In the genomic region with DNA sequence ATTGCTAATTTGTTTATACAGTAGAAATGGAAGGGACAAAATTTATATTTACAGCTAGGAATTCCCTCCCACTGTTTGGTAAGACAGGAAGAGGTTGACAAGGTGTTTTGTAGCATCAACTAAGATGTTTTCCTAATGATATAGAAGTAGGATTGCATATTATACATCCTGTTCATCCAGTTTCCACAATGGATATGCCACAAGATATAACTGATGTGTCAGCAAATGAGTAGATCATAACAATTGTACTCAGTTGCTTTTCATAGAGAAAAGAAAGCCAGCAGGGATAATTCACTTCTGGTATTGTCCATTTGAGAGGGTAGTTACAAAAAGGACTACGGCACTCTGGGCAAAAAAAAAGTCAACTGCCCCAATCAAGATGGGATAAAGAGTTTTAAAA, we compare ENCODE assay signal across 33 cellular contexts.
"Had no signal": no experiment of that assay in that cellular context is flagged by ENCODE, and none has a peak within 500 bp of the region (broad histone marks: within the 10 kb centered on the region; RNA-seq: fewer than 3 reads in every experiment).

No MANE protein-coding gene starts in this region.

- H3K27ac ChIP-seq: adrenal gland, body of pancreas, cardiac muscle cell, colonic mucosa, esophagus squamous epithelium, gastroesophageal sphincter, heart right ventricle, hepatocyte, WERI-Rb-1 had no signal

- H2AFZ ChIP-seq: hepatocyte had no signal

- FAIRE-seq: endometrium had no signal

- H3K27me3 ChIP-seq: adrenal gland, body of pancreas, cardiac muscle cell, colonic mucosa, esophagus squamous epithelium, gastroesophageal sphincter, heart right ventricle, hepatocyte had no signal

- H3K9me3 ChIP-seq: body of pancreas, colonic mucosa, esophagus squamous epithelium, gastroesophageal sphincter, heart right ventricle had no signal

- H3K4me1 ChIP-seq: adrenal gland, body of pancreas, colonic mucosa had no signal

- H3K79me2 ChIP-seq: hepatocyte had no signal

- ATAC-seq: activated CD4-positive, alpha-beta T cell treated with anti-CD3 and anti-CD28 coated beads for 36 hours; activated CD8-positive, alpha-beta memory T cell treated with anti-CD3 and anti-CD28 coated beads, Interleukin-2, amount 10 ng/mL, durations not matched to agents 7 days and 5 days; activated CD8-positive, alpha-beta T cell treated with anti-CD3 and anti-CD28 coated beads, Interleukin-2, amount 10 ng/mL, durations not matched to agents 7 days and 5 days; activated naive CD8-positive, alpha-beta T cell treated with anti-CD3 and anti-CD28 coated beads, Interleukin-2, amount 50 U/mL, for 24 hours; body of pancreas; gastroesophageal sphincter; heart right ventricle; T-helper 17 cell had no signal

- H3K4me2 ChIP-seq: hepatocyte had no signal

- H3K36me3 ChIP-seq: adrenal gland, cardiac muscle cell, colonic mucosa, WERI-Rb-1 had no signal

- DNase-seq: activated B cell treated with CpG ODN at 0.5 μM for 24 hours; activated CD4-positive, alpha-beta memory T cell treated with anti-CD3 and anti-CD28 coated beads for 36 hours; activated CD4-positive, alpha-beta T cell treated with anti-CD3 and anti-CD28 coated beads for 36 hours; activated CD4-positive, alpha-beta T cell treated with anti-CD3 and anti-CD28 coated beads, Interleukin-2, amount 10 ng/mL, durations not matched to agents 24 days and 14 days; activated CD4-positive, CD25-positive, alpha-beta regulatory T cell treated with anti-CD3 and anti-CD28 coated beads, Interleukin-2, amount 50 U/mL, for 72 hours; activated CD8-positive, alpha-beta memory T cell treated with anti-CD3 and anti-CD28 coated beads, Interleukin-2, amount 10 ng/mL, durations not matched to agents 7 days and 5 days; activated CD8-positive, alpha-beta memory T cell treated with anti-CD3 and anti-CD28 coated beads, Interleukin-2, amount 50 U/mL, for 4 hours; activated CD8-positive, alpha-beta T cell treated with anti-CD3 and anti-CD28 coated beads, Interleukin-2, amount 10 ng/mL, durations not matched to agents 7 days and 5 days; activated effector memory CD4-positive, alpha-beta T cell treated with anti-CD3 and anti-CD28 coated beads, Interleukin-2, amount 50 U/mL, for 16 hours; activated naive CD4-positive, alpha-beta T cell treated with anti-CD3 and anti-CD28 coated beads for 36 hours; activated naive CD8-positive, alpha-beta T cell treated with anti-CD3 and anti-CD28 coated beads for 36 hours; activated naive CD8-positive, alpha-beta T cell treated with anti-CD3 and anti-CD28 coated beads, Interleukin-2, amount 50 U/mL, for 24 hours; activated T-cell treated with anti-CD3 and anti-CD28 coated beads, Interleukin-2, amount 50 U/mL, for 1 hour; activated T-cell treated with anti-CD3 and anti-CD28 coated beads, Interleukin-2, amount 50 U/mL, for 48 hours; adrenal gland; amygdala; aorta; body of pancreas; central memory CD4-positive, alpha-beta T cell; cerebellar nuclear complex; colonic mucosa; effector CD8-positive, alpha-beta T cell; erythroblast; esophagus squamous epithelium; foreskin melanocyte; heart right ventricle; T-helper 17 cell; T1000; WERI-Rb-1 had no signal

- H3K4me3 ChIP-seq: adrenal gland, body of pancreas, cardiac muscle cell, colonic mucosa, esophagus squamous epithelium, gastroesophageal sphincter, heart right ventricle, hepatocyte had no signal
